ENCODE assay signal across 12 cellular contexts in genomic region chr5:18761801-18762200, GRCh38.
DNase-seq lines count a peak whose midpoint lies in the region; ATAC-seq, FAIRE-seq and TF ChIP-seq lines count a peak whose summit lies in the region.
"Had no signal": no experiment of that assay in that cellular context is flagged by ENCODE, and none has a peak within 500 bp of the region (broad histone marks: within the 10 kb centered on the region; RNA-seq: fewer than 3 reads in every experiment).

No MANE protein-coding gene starts in this region.

- FAIRE-seq in GM12878 (lab: Jason Lieb, UNC): no peak

- H3K9me3 ChIP-seq in GM12878 (replicated peaks; ENCODE audit: control insufficient read depth, insufficient read depth, low read length): no peaks in the 10 kb centered on the region
- H3K9me3 ChIP-seq in colonic mucosa: no peaks in the 10 kb centered on the region

- TF ChIP-seq CTCF in GM12878 (IDR thresholded peaks at IDR 0.05 in 2 of 3, conservative IDR thresholded peaks at IDR 0.05 in 1 of 3; ENCODE audit: control insufficient read depth in 2 of 3, extremely low read depth in 1 of 3, insufficient read depth in 1 of 3, low read depth in 3 of 3, low read length in 3 of 3) (no peak), colonic mucosa (IDR thresholded peaks at IDR 0.05) (no peak)

- H3K4me1 ChIP-seq in GM12878 (ENCODE audit: control insufficient read depth, insufficient read depth, low read length): no peaks in the 10 kb centered on the region
- no peaks in the 10 kb centered on the region for H3K4me1 ChIP-seq in colonic mucosa

- no peak overlapping the region for H2AFZ ChIP-seq in GM12878 (ENCODE audit: control insufficient read depth, low read depth, low read length)

- no TSS peak for BruUV-seq in GM12878 (replicated peaks; lab: Mats Ljungman, UMichigan)

- DNase-seq in GM12878 (ENCODE audit: low read depth, low spot score): no peak
- no peak for DNase-seq in colonic mucosa
- DNase-seq in C1 segment of cervical spinal cord (lab: John Stamatoyannopoulos, UW): no peak
- DNase-seq in posterior cingulate gyrus: no peak
- no peak for DNase-seq in stimulated activated naive CD4-positive, alpha-beta T cell treated with Interleukin-2 at 50 U/mL for 16 hours (lab: John Stamatoyannopoulos, UW)
- DNase-seq: activated CD4-positive, alpha-beta T cell treated with anti-CD3 and anti-CD28 coated beads, Interleukin-2, amount 50 U/mL, for 48 hours; NCI-H524 treated with DMSO at 0.1 percent for 48 hours; right cardiac atrium had no signal

- SMC1A ChIA-PET in GM12878 (lab: Charles Lee; ENCODE audit: uncharacterized antibody, unreplicated experiment): interaction anchor here (0.8 to 3.0 kb wide), 4 partner anchors 9 to 21 kb away, joined by 3 to 14 read pairs (median 6); no protein-coding TSS in a partner anchor

- TF ChIP-seq RAD21 in GM12878 (IDR thresholded peaks at IDR 0.05; ENCODE audit: insufficient read depth, low read depth, low read length): no peak

- no peak for TF ChIP-seq EP300 in GM12878 (IDR thresholded peaks at IDR 0.05; ENCODE audit: borderline replicate concordance in 1 of 2, control insufficient read depth in 1 of 2, low read depth in 2 of 2, low read length in 2 of 2)

- ATAC-seq in GM18517 (IDR thresholded peaks at IDR 0.05; ENCODE audit: unreplicated experiment) (peak; percentile 67), GM21529 (IDR thresholded peaks at IDR 0.05; ENCODE audit: unreplicated experiment) (peak; percentile 76), HG03460 (IDR thresholded peaks at IDR 0.05; ENCODE audit: unreplicated experiment) (peak; percentile 61), GM12878 (peak; percentile 89)
- ATAC-seq: right cardiac atrium had no signal

- no peaks in the 10 kb centered on the region for H4K20me1 ChIP-seq in GM12878 (ENCODE audit: control insufficient read depth, insufficient read depth)

- H3K36me3 ChIP-seq in GM12878 (ENCODE audit: control insufficient read depth in 2 of 2, insufficient read depth in 2 of 2, low read length in 1 of 2) (no peaks in the 10 kb centered on the region), colonic mucosa (no peaks in the 10 kb centered on the region)

- no peak overlapping the region for H3K9ac ChIP-seq in GM12878 (ENCODE audit: control insufficient read depth, insufficient read depth, low read length)
- no peak overlapping the region for H3K9ac ChIP-seq in colonic mucosa (ENCODE audit: low read depth in 2 of 2, low read length in 2 of 2)

- intact Hi-C loops in GM12878 (cut with micrococcal nuclease; ENCODE audit: unreplicated experiment): no loop called here
- intact Hi-C loops in colonic mucosa (cut with DNase I): no loop called here
- intact Hi-C loops in posterior cingulate gyrus (cut with DNase I): no loop called here

- H3K27me3 ChIP-seq in GM12878 (replicated peaks in 1 of 2; ENCODE audit: control insufficient read depth in 2 of 2, insufficient read depth in 2 of 2, low read length in 1 of 2): no peaks in the 10 kb centered on the region
- no peaks in the 10 kb centered on the region for H3K27me3 ChIP-seq in colonic mucosa

- H3K27ac ChIP-seq in GM12878 (ENCODE audit: control insufficient read depth, insufficient read depth) (no peak overlapping the region), colonic mucosa (no peak overlapping the region)
- H3K27ac ChIP-seq: HL-60 had no signal

- H3K4me2 ChIP-seq in GM12878 (ENCODE audit: control insufficient read depth, insufficient read depth): no peak overlapping the region

- in situ Hi-C loops in GM12878 (cut with MboI): no loop called here

- H3K79me2 ChIP-seq in GM12878 (ENCODE audit: control insufficient read depth, insufficient read depth, low read length): no peaks in the 10 kb centered on the region

- WGBS in GM12878 (ENCODE audit: insufficient coverage, insufficient replicate concordance, low lambda C conversion rate, missing lambda C conversion rate): 86% methylated on average over 1 of the region's 1 CpG

- TF ChIP-seq POLR2A in GM12878 (IDR thresholded peaks at IDR 0.05; ENCODE audit: low read depth, low read length): no peak

- CTCF ChIA-PET in GM12878 (lab: Yijun Ruan, JAX): interaction anchor here (1.8 kb wide), 1 partner anchor 10 kb away, joined by 4 read pairs; no protein-coding TSS in a partner anchor

- POLR2A ChIA-PET in GM12878 (lab: Charles Lee): no interaction called here

- no peak overlapping the region for H3K4me3 ChIP-seq in GM12878
- no peak overlapping the region for H3K4me3 ChIP-seq in colonic mucosa

- RAD21 ChIA-PET in GM12878 (lab: Charles Lee; ENCODE audit: unreplicated experiment): interaction anchor here (1.0 kb wide), 1 partner anchor 63 kb away, joined by 3 read pairs; no protein-coding TSS in a partner anchor

TF ChIP-seq in GM12878, 131 proteins besides CTCF, POLR2A, EP300 and RAD21:
- TF ChIP-seq EGR1 (IDR thresholded peaks at IDR 0.05; ENCODE audit: borderline replicate concordance in 1 of 2, low read depth in 2 of 2, low read length in 2 of 2) (no peak), KLF5 (IDR thresholded peaks at IDR 0.05; ENCODE audit: partially characterized antibody) (no peak), POLR2AphosphoS2 (IDR thresholded peaks at IDR 0.05; ENCODE audit: low read depth, low read length) (no peak), BCLAF1 (IDR thresholded peaks at IDR 0.05) (no peak), JUNB (IDR thresholded peaks at IDR 0.05) (peak; percentile 44), BHLHE40 (IDR thresholded peaks at IDR 0.05; ENCODE audit: borderline replicate concordance in 1 of 2, low read depth in 2 of 2, low read length in 1 of 2) (no peak), ATF7 (IDR thresholded peaks at IDR 0.05; ENCODE audit: low read depth) (0 out of 2 replicates have a peak, but pooled peaks have one; percentile 34), PKNOX1 (IDR thresholded peaks at IDR 0.05) (0 out of 2 replicates have a peak, but pooled peaks have one; percentile 26), SMAD1 (IDR thresholded peaks at IDR 0.05; ENCODE audit: low read depth, partially characterized antibody) (no peak)
